Comparison of ENCODE assay signal across 26 cellular contexts in genomic region chr9:112443636-112444035, GRCh38.
"Had no signal": no experiment of that assay in that cellular context is flagged by ENCODE, and none has a peak within 500 bp of the region (broad histone marks: within the 10 kb centered on the region; RNA-seq: fewer than 3 reads in every experiment).

No MANE protein-coding gene starts in this region.

- H3K4me3 ChIP-seq: neural progenitor cell, ovary, psoas muscle, skin epidermis, smooth muscle cell, spleen, suprapubic skin, testis, tibial artery, transverse colon, upper lobe of right lung, uterus had no signal

- H3K79me2 ChIP-seq: parathyroid adenoma had no signal

- DNase-seq: natural killer cell; occipital lobe; psoas muscle; right cardiac atrium; spleen; stimulated activated CD4-positive, alpha-beta T cell treated with anti-CD3 and anti-CD28 coated beads, Interleukin-12 subunit alpha, Interleukin-12 subunit beta, amount 100 ng/mL, for 4 hours; stimulated activated CD4-positive, alpha-beta T cell treated with anti-CD3 and anti-CD28 coated beads, Interleukin-1b, Interleukin-23, amount 100 ng/mL, for 48 hours; stimulated activated CD8-positive, alpha-beta memory T cell treated with anti-CD3 and anti-CD28 coated beads, Interleukin-4, amount 100 ng/mL, for 48 hours; stimulated activated naive CD8-positive, alpha-beta T cell treated with anti-CD3 and anti-CD28 coated beads, Interleukin-15, Interleukin-2, amounts not matched to agents 100 U/mL and 50 U/mL, for 24 hours; tibial artery; transverse colon; upper lobe of right lung; uterus had no signal

- H3K4me1 ChIP-seq: neural progenitor cell, parathyroid adenoma, testis, upper lobe of right lung, uterus had no signal

- H3K4me1 Mint-ChIP-seq: neural progenitor cell; stimulated activated naive CD8-positive, alpha-beta T cell treated with anti-CD3 and anti-CD28 coated beads, Interleukin-15, amount 100 ng/mL, for 72 hours had no signal

- H3K9me3 Mint-ChIP-seq: natural killer cell; nephron; neural progenitor cell; stimulated activated memory B cell treated with anti-CD40 and anti-IgM and Interleukin-4, amounts not matched to agents 10 μg/mL and 1 μg/mL and 100 μg/mL, for 72 hours; stimulated activated naive CD8-positive, alpha-beta T cell treated with anti-CD3 and anti-CD28 coated beads, Interleukin-15, amount 100 ng/mL, for 72 hours; type B pancreatic cell had no signal

- H3K9ac ChIP-seq: neural progenitor cell, parathyroid adenoma had no signal

- ATAC-seq: psoas muscle; right cardiac atrium; sciatic nerve; stimulated activated memory B cell treated with anti-CD40 and anti-IgM and Interleukin-4, amounts not matched to agents 10 μg/mL and 1 μg/mL and 100 μg/mL, for 72 hours; stimulated activated naive CD8-positive, alpha-beta T cell treated with anti-CD3 and anti-CD28 coated beads, Interleukin-15, amount 100 ng/mL, for 72 hours; stimulated activated naive CD8-positive, alpha-beta T cell treated with anti-CD3 and anti-CD28 coated beads, Interleukin-15, Interleukin-2, amounts not matched to agents 100 U/mL and 50 U/mL, for 24 hours; upper lobe of right lung had no signal

- H2AFZ ChIP-seq: neural progenitor cell, parathyroid adenoma had no signal

- H3K4me3 Mint-ChIP-seq: natural killer cell; nephron; neural progenitor cell; stimulated activated memory B cell treated with anti-CD40 and anti-IgM and Interleukin-4, amounts not matched to agents 10 μg/mL and 1 μg/mL and 100 μg/mL, for 72 hours; stimulated activated naive CD8-positive, alpha-beta T cell treated with anti-CD3 and anti-CD28 coated beads, Interleukin-15, amount 100 ng/mL, for 72 hours; type B pancreatic cell had no signal

- H3K36me3 Mint-ChIP-seq: natural killer cell had no signal

- H3K27me3 ChIP-seq: neural progenitor cell, ovary, spleen, suprapubic skin, testis, tibial artery, transverse colon, upper lobe of right lung, uterus had no signal

- H3K9me3 ChIP-seq: ovary, psoas muscle, spleen, suprapubic skin, testis, tibial artery, transverse colon, upper lobe of right lung, uterus had no signal

- H3K4me2 ChIP-seq: neural progenitor cell, smooth muscle cell had no signal

- H3K27ac ChIP-seq: neural progenitor cell, ovary, parathyroid adenoma, psoas muscle, skin epidermis, spleen, suprapubic skin, testis, tibial artery, transverse colon, upper lobe of right lung, uterus had no signal

- H3K27ac Mint-ChIP-seq: natural killer cell; nephron; neural progenitor cell; progenitor cell of endocrine pancreas; stimulated activated memory B cell treated with anti-CD40 and anti-IgM and Interleukin-4, amounts not matched to agents 10 μg/mL and 1 μg/mL and 100 μg/mL, for 72 hours; stimulated activated naive CD8-positive, alpha-beta T cell treated with anti-CD3 and anti-CD28 coated beads, Interleukin-15, amount 100 ng/mL, for 72 hours; type B pancreatic cell had no signal

- H3K36me3 ChIP-seq: neural progenitor cell, ovary, uterus had no signal

- H3K27me3 Mint-ChIP-seq: progenitor cell of endocrine pancreas; stimulated activated memory B cell treated with anti-CD40 and anti-IgM and Interleukin-4, amounts not matched to agents 10 μg/mL and 1 μg/mL and 100 μg/mL, for 72 hours; stimulated activated naive CD8-positive, alpha-beta T cell treated with anti-CD3 and anti-CD28 coated beads, Interleukin-15, amount 100 ng/mL, for 72 hours; type B pancreatic cell had no signal
